In the genomic region with DNA sequence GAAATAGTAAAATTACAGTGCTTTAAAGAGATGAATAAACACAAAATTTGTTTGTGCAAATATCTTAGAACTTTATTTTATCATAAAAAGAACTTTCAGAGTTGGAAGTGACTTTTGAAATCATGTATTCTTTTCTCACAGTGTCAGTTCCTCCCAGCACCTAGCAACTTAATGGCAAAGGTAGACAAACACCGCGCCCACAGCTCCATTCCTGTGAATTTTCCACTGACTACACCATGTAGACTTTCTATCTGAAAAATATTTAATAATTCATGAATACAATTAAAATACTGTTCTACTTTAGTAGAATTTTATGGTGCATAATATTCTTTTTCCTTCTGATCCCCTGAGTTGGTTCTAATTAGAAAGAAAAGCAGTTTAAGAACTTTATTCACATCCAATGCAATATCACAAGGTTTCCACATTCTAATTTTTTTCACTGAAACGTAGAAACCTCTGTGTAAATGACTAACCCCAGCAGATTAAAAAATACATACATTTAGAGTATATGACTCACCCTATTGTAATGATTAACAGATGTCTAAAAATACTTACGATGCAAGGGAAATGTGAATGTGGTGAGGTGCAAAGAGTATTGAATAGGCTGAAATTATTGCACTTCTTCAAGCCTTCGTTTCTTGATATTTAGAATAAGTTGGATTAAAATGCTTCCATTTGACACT, we compare ENCODE assay signal across 8 cellular contexts.
DNase-seq lines count a peak whose midpoint lies in the region; ATAC-seq and TF ChIP-seq lines count a peak whose summit lies in the region.

No MANE protein-coding gene starts in this region.

- H3K9me3 ChIP-seq in psoas muscle = no peaks in the 10 kb centered on the region
- no peaks in the 10 kb centered on the region for H3K9me3 ChIP-seq in gastrocnemius medialis

- H3K27ac ChIP-seq in psoas muscle (no peak overlapping the region), gastrocnemius medialis (no peak overlapping the region)

- in situ Hi-C loops in gastrocnemius medialis (cut with MboI; ENCODE audit: low sequenced_read_pairs in 4 of 4) = no loop called here

- no peak for TF ChIP-seq CTCF in HFF-Myc (IDR thresholded peaks at IDR 0.05; ENCODE audit: low read depth, low read length, missing control alignments)
- no peak for TF ChIP-seq CTCF in foreskin fibroblast (IDR thresholded peaks at IDR 0.05; ENCODE audit: low read depth, low read length)
- TF ChIP-seq CTCF in psoas muscle (IDR thresholded peaks at IDR 0.05) = no peak
- TF ChIP-seq CTCF in gastrocnemius medialis (IDR thresholded peaks at IDR 0.05 in 4 of 5, conservative IDR thresholded peaks at IDR 0.05 in 1 of 5) = no peak

- ATAC-seq in GM18861 (IDR thresholded peaks at IDR 0.05; ENCODE audit: unreplicated experiment) (peak; percentile 77), HG03565 (IDR thresholded peaks at IDR 0.05; ENCODE audit: unreplicated experiment) (peak; percentile 68), psoas muscle (no peak), gastrocnemius medialis (no peak)

- 66 to 72% (median 66%) methylated on average over 5 of the region's 5 CpGs for WGBS in psoas muscle, 3 donors

- DNase-seq in HFF-Myc (ENCODE audit: extremely low read depth, low read depth) = peak; percentile 37
- DNase-seq in foreskin fibroblast = peak; percentile 38 to 66
- no peak for DNase-seq in middle frontal gyrus (ENCODE audit: extremely low spot score, low spot score)
- no peak for DNase-seq in psoas muscle
- no peak for DNase-seq in gastrocnemius medialis
- no peak for DNase-seq in activated CD4-positive, CD25-positive, alpha-beta regulatory T cell (lab: John Stamatoyannopoulos, UW)

- H3K36me3 ChIP-seq in psoas muscle (ENCODE audit: insufficient read depth in 1 of 2, low read depth in 1 of 2) (no peaks in the 10 kb centered on the region), gastrocnemius medialis (no peaks in the 10 kb centered on the region)

- intact Hi-C loops in psoas muscle (cut with DNase I) = no loop called here
- intact Hi-C loops in gastrocnemius medialis (cut with DNase I; ENCODE audit: low total_unique reads) = no loop called here

- H3K4me3 ChIP-seq in HFF-Myc (replicated peaks; ENCODE audit: low read depth, low read length) = no peak overlapping the region; the same call in 1 of the 2 replicates
- H3K4me3 ChIP-seq in foreskin fibroblast (ENCODE audit: low read depth in 1 of 2, low read length in 2 of 2) = peak overlapping the region in 1 of 2 donors; percentile 10
- no peak overlapping the region for H3K4me3 ChIP-seq in psoas muscle
- H3K4me3 ChIP-seq in gastrocnemius medialis = no peak overlapping the region

- H3K27me3 ChIP-seq in psoas muscle (ENCODE audit: insufficient read depth in 3 of 3, low read length in 2 of 3) = no peaks in the 10 kb centered on the region
- H3K27me3 ChIP-seq in gastrocnemius medialis = no peaks in the 10 kb centered on the region

- H3K4me1 ChIP-seq in psoas muscle = no peaks in the 10 kb centered on the region
- H3K4me1 ChIP-seq in gastrocnemius medialis = no peaks in the 10 kb centered on the region

- TF ChIP-seq POLR2A in gastrocnemius medialis (IDR thresholded peaks at IDR 0.05) = no peak

Comparison
In these comparisons a context has a peak if more than half of its experiments do, and no peak if none do; other contexts are left out.
1. ATAC-seq: peak in GM18861 (single experiment) and HG03565 (single experiment); none in psoas muscle (0 of 4) and gastrocnemius medialis (0 of 2).
2. DNase-seq: peak in HFF-Myc (single experiment) and foreskin fibroblast (2 of 2); none in middle frontal gyrus (single experiment), psoas muscle (0 of 2), gastrocnemius medialis (0 of 2) and activated CD4-positive, CD25-positive, alpha-beta regulatory T cell (0 of 4).